In the genomic region with DNA sequence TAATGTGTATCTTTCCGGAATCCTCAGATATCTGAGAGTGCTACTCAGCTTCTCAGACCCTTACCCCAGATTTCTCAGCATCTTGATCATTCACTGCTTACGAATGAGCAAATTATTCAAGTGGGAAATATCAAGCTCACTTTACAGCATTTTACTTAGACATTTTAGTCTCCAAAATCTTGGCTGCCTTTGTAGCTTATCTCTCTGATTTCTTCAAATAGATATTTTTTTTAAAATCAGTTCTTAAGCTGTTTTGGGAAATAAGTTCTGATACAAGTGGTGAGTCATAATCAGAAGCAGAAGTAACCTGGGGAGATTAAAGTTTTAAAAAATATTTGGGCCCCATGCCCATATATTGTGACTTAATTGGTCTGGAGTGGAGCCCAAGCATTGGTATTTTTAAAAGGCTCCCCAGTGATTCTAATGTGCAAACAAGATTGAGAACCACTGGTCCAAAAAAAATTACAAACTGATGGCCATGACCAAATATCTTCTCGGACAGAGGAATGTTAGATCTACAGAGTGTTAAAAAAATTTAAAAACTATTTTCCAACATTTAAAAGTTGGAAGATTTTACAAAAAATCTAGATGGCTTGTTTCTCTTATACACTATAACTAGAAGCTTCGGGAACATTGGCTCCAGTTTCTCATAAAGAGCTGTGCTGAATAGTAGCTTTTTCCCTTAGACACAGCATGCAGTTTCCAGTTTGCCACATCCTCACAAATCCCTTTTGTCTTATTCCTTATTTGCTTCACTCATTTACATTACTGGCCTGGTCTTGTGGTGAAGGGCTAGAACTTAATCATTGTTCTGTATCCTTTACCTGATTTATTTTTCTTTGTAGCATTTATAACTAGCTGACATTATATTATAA, we compare ENCODE assay signal across 20 cellular contexts.
A peak's percentile ranks its signal among the peaks of the same experiment; 100 is the strongest.
DNase-seq lines count a peak whose midpoint lies in the region; ATAC-seq and TF ChIP-seq lines count a peak whose summit lies in the region.
"Had no signal": no experiment of that assay in that cellular context is flagged by ENCODE, and none has a peak within 500 bp of the region (broad histone marks: within the 10 kb centered on the region; RNA-seq: fewer than 3 reads in every experiment).

No MANE protein-coding gene starts in this region.

- no peak for TF ChIP-seq CTCF in omental fat pad (IDR thresholded peaks at IDR 0.05)

- peak; percentile 58 for DNase-seq in fibroblast of peridontal ligament (ENCODE audit: extremely low read depth)
- DNase-seq in omental fat pad (ENCODE audit: low spot score), result no peak
- DNase-seq in left colon, result no peak
- no peak for DNase-seq in DMS53 treated with DMSO at 0.1 percent for 48 hours (lab: John Stamatoyannopoulos, UW; ENCODE audit: unreplicated experiment)
- DNase-seq in stimulated activated naive CD4-positive, alpha-beta T cell treated with Interleukin-2 at 50 U/mL for 16 hours (lab: John Stamatoyannopoulos, UW), result no peak
- DNase-seq: 8988T, DMS 273 treated with DMSO at 0.1 percent for 48 hours, GF-D8, MG63, NCI-H1092 treated with DMSO at 0.1 percent for 48 hours, NCI-H226, NCI-H524 treated with DMSO at 0.1 percent for 48 hours had no signal

- H3K4me3 ChIP-seq in ACC112 (ENCODE audit: low read depth, low read length), result no peak overlapping the region
- H3K4me3 ChIP-seq: GM23338, MG63 had no signal

- intact Hi-C loops in left colon (cut with DNase I, micrococcal nuclease), result loop anchor here in 1 of 2 donors (10.0 kb wide), 1 partner anchor 225 kb away; no protein-coding TSS in a partner anchor

- no peaks in the 10 kb centered on the region for H3K36me3 ChIP-seq in ACC112 (ENCODE audit: insufficient read depth, low read length)
- H3K36me3 ChIP-seq: MG63 had no signal

- ATAC-seq in omental fat pad (ENCODE audit: low FRiP score) (peak; percentile 69), left colon (no peak), HG02870 (IDR thresholded peaks at IDR 0.05; ENCODE audit: unreplicated experiment) (no peak)
- ATAC-seq: GM23338, HepG2, Panc1, Right ventricle myocardium inferior had no signal

- no peak overlapping the region for H2AFZ ChIP-seq in ACC112 (ENCODE audit: low read length, unreplicated experiment)
- H2AFZ ChIP-seq: GM23338 had no signal

- no peaks in the 10 kb centered on the region for H3K27me3 ChIP-seq in ACC112 (ENCODE audit: insufficient read depth, low read length)
- H3K27me3 ChIP-seq: MG63 had no signal

- H3K27ac ChIP-seq in ACC112 (ENCODE audit: low read depth, low read length) (peak overlapping the region; percentile 32; the same call in 1 of the 2 replicates), angular gyrus (ENCODE audit: low read depth, low read length) (peak overlapping the region; percentile 30)
- H3K27ac ChIP-seq: C4-2B had no signal

- peaks cover 11% of the 10 kb centered on the region for H3K4me1 ChIP-seq in ACC112 (ENCODE audit: control insufficient read depth, insufficient read depth, low read length, unreplicated experiment)

- no peaks in the 10 kb centered on the region for H3K79me2 ChIP-seq in ACC112 (ENCODE audit: control insufficient read depth, insufficient read depth, low read length, unreplicated experiment)
